ENCODE assay signal across 8 cellular contexts in genomic region chr1:26321315-26322041, GRCh38. TPM values are rescaled to one million over a fixed set of nuclear protein-coding genes. Genes with fewer than 3 reads are reported as not detected.
DNase-seq lines count a peak whose midpoint lies in the region; ATAC-seq and TF ChIP-seq lines count a peak whose summit lies in the region.

No MANE protein-coding gene starts in this region.

- DNase-seq in DMS153 treated with DMSO at 0.1 percent for 48 hours (lab: John Stamatoyannopoulos, UW; ENCODE audit: unreplicated experiment), result peak; percentile 69
- peak; percentile 91 for DNase-seq in NCI-H2227 (lab: John Stamatoyannopoulos, UW; ENCODE audit: unreplicated experiment)
- DNase-seq in WERI-Rb-1, result peak; percentile 92
- DNase-seq in MCF 10A (ENCODE audit: unreplicated experiment), result peak; percentile 88
- DNase-seq in iris pigment epithelial cell (ENCODE audit: low read depth), result peak; percentile 79
- DNase-seq in stimulated activated CD4-positive, alpha-beta T cell treated with anti-CD3 and anti-CD28 coated beads, Interleukin-12 subunit alpha, Interleukin-12 subunit beta, amount 100 ng/mL, for 48 hours (ENCODE audit: low read depth in 2 of 3, low spot score in 1 of 3), result peak; percentile 92 to 99 (median 93)

- no peaks in the 10 kb centered on the region for H3K27me3 ChIP-seq in WERI-Rb-1 (ENCODE audit: insufficient read depth, low read depth, severe bottlenecking)

- H3K9me3 ChIP-seq in WERI-Rb-1 (ENCODE audit: severe bottlenecking), result no peaks in the 10 kb centered on the region

- H3K36me3 Mint-ChIP-seq in MCF 10A (ENCODE audit: insufficient read depth, unreplicated experiment), result peaks cover 26% of the 10 kb centered on the region

- peak overlapping the region; percentile 3 for H3K27ac Mint-ChIP-seq in MCF 10A (ENCODE audit: low read depth, unreplicated experiment)

- peak; percentile 36 for ATAC-seq in HG02571 (IDR thresholded peaks at IDR 0.05; ENCODE audit: unreplicated experiment)
- no peak for ATAC-seq in HG03159 (IDR thresholded peaks at IDR 0.05; ENCODE audit: unreplicated experiment)

- H3K4me1 Mint-ChIP-seq in MCF 10A (ENCODE audit: insufficient read depth, unreplicated experiment), result peaks cover 8% of the 10 kb centered on the region

- H3K4me3 Mint-ChIP-seq in MCF 10A (ENCODE audit: unreplicated experiment), result no peak overlapping the region

- no peak overlapping the region for H3K27ac ChIP-seq in WERI-Rb-1

- H3K36me3 ChIP-seq in WERI-Rb-1, result peaks cover 32% of the 10 kb centered on the region

- intact Hi-C loops in MCF 10A (cut with micrococcal nuclease), result loop anchor here (1.0 to 5.0 kb wide), 6 partner anchors 36 to 152 kb away; partner anchors contain the start of genes CEP85 and ZNF593

- no peaks in the 10 kb centered on the region for H3K9me3 Mint-ChIP-seq in MCF 10A (ENCODE audit: unreplicated experiment)

- peak; percentile 85 for TF ChIP-seq CTCF in WERI-Rb-1 (IDR thresholded peaks at IDR 0.05; ENCODE audit: low read depth, low read length)
- peak; percentile 89 for TF ChIP-seq CTCF in MCF 10A (IDR thresholded peaks at IDR 0.05; ENCODE audit: unreplicated experiment)

- CTCF ChIA-PET in MCF 10A (lab: Yijun Ruan, JAX), result interaction anchor here (0.6 to 4.4 kb wide), 36 partner anchors 9 to 283 kb away, joined by 3 to 51 read pairs (median 4); partner anchors contain the start of genes CEP85, CNKSR1 and SH3BGRL3

- H3K4me3 ChIP-seq in WERI-Rb-1 (ENCODE audit: low read depth, low read length), result no peak overlapping the region

- BruUV-seq in MCF 10A (replicated peaks; lab: Mats Ljungman, UMichigan), result no TSS peak

- POLR2A ChIA-PET in MCF 10A (lab: Yijun Ruan, JAX), result interaction anchor here (0.7 to 3.3 kb wide), 7 partner anchors 37 to 372 kb away, joined by 3 to 24 read pairs (median 3); partner anchors contain the start of genes CNKSR1 and PDIK1L

- H3K27me3 Mint-ChIP-seq in MCF 10A (ENCODE audit: insufficient read depth, unreplicated experiment), result no peaks in the 10 kb centered on the region

RNA-seq across cellular contexts. Expression of gene CD52, which starts 3.7 kb away (rescaled TPM):
- total RNA-seq in MCF 10A (2022), result not detected in 2 replicates

RNA-seq across cellular contexts. Expression of gene UBXN11, which starts 15.0 kb away (rescaled TPM):
- total RNA-seq in MCF 10A (2022), result 17.7 and 20.3 TPM in 2 replicates

RNA-seq across cellular contexts. Expression of gene CRYBG2, which starts 32.5 kb away (rescaled TPM):
- 8.6 and 14.2 TPM in 2 replicates for total RNA-seq in MCF 10A (2022)

RNA-seq across cellular contexts. Expression of gene SH3BGRL3, which starts 41.6 kb away (rescaled TPM):
- total RNA-seq in MCF 10A (2022), result 133 and 170 TPM in 2 replicates

RNA-seq across cellular contexts. Expression of gene ZNF683, which starts 51.1 kb away (rescaled TPM):
- not detected in 2 replicates for total RNA-seq in MCF 10A (2022)
